In genomic region chr9:4301302-4301701, GRCh38 we compare ENCODE assay signal across 17 cellular contexts.
DNase-seq lines count a peak whose midpoint lies in the region; ATAC-seq and TF ChIP-seq lines count a peak whose summit lies in the region.
"Had no signal": no experiment of that assay in that cellular context is flagged by ENCODE, and none has a peak within 500 bp of the region (broad histone marks: within the 10 kb centered on the region; RNA-seq: fewer than 3 reads in every experiment).

No MANE protein-coding gene starts in this region.

- no peak for ATAC-seq in RWPE2 (ENCODE audit: low read depth)
- no peak for ATAC-seq in HG02884 (IDR thresholded peaks at IDR 0.05; ENCODE audit: unreplicated experiment)

- peaks cover 27% of the 10 kb centered on the region for H3K4me1 ChIP-seq in RWPE2 (ENCODE audit: insufficient read depth, poor library complexity, severe bottlenecking)

- no peak overlapping the region for H3K4me3 ChIP-seq in RWPE2 (ENCODE audit: severe bottlenecking)
- H3K4me3 ChIP-seq in skeletal muscle cell (ENCODE audit: low read depth, low read length) = no peak overlapping the region
- H3K4me3 ChIP-seq: stomach had no signal

- H3K27ac ChIP-seq in RWPE2 (ENCODE audit: poor library complexity, severe bottlenecking) = peak overlapping the region; percentile 71

- in situ Hi-C loops in GM13976 (cut with MboI; ENCODE audit: low sequenced_read_pairs, unreplicated experiment) = no loop called here

- TF ChIP-seq CTCF in RWPE2 (IDR thresholded peaks at IDR 0.05; ENCODE audit: poor library complexity, severe bottlenecking) (no peak), GM13976 (IDR thresholded peaks at IDR 0.05; ENCODE audit: borderline replicate concordance, control extremely low read depth, extremely low read depth, insufficient read depth, missing control alignments) (no peak)

- no peaks in the 10 kb centered on the region for H3K36me3 ChIP-seq in RWPE2 (ENCODE audit: low read depth)
- H3K36me3 ChIP-seq: stomach had no signal

- DNase-seq in EL (peak; percentile 77), RWPE2 (ENCODE audit: low spot score) (no peak), fibroblast of gingiva (ENCODE audit: low read depth) (peak; percentile 83), skeletal muscle cell (ENCODE audit: low read depth) (peak; percentile 97), GM13976 (ENCODE audit: low spot score) (no peak)
- DNase-seq in stimulated activated CD4-positive, alpha-beta T cell treated with anti-CD3 and anti-CD28 coated beads, Interleukin-12 subunit alpha, Interleukin-12 subunit beta, amount 100 ng/mL, for 4 hours = no peak
- no peak for DNase-seq in activated effector memory CD4-positive, alpha-beta T cell treated with anti-CD3 and anti-CD28 coated beads, Interleukin-2, amount 50 U/mL, for 16 hours
- DNase-seq: activated naive CD4-positive, alpha-beta T cell treated with anti-CD3 and anti-CD28 coated beads, Interleukin-2, amount 10 ng/mL, durations not matched to agents 7 days and 5 days; Calu3; dermis blood vessel endothelial cell; left cardiac atrium; NCI-H1436 treated with DMSO at 0.1 percent for 48 hours; NCI-H82; retina; SHP77 treated with DMSO at 0.1 percent for 48 hours; stomach had no signal

- no peaks in the 10 kb centered on the region for H3K27me3 ChIP-seq in RWPE2 (ENCODE audit: insufficient read depth, poor library complexity, severe bottlenecking)

- no peaks in the 10 kb centered on the region for H3K9me3 ChIP-seq in RWPE2 (ENCODE audit: severe bottlenecking)
- H3K9me3 ChIP-seq: stomach had no signal

Comparison
In these comparisons a context has a peak if more than half of its experiments do, and no peak if none do; other contexts are left out.
1. DNase-seq: peak in EL (single experiment), fibroblast of gingiva (single experiment) and skeletal muscle cell (single experiment); none in RWPE2 (single experiment), stimulated activated CD4-positive, alpha-beta T cell treated with anti-CD3 and anti-CD28 coated beads, Interleukin-12 subunit alpha, Interleukin-12 subunit beta, amount 100 ng/mL, for 4 hours (single experiment), GM13976 (single experiment) and activated effector memory CD4-positive, alpha-beta T cell treated with anti-CD3 and anti-CD28 coated beads, Interleukin-2, amount 50 U/mL, for 16 hours (single experiment).